7 cellular contexts compared by ENCODE assay signal in genomic region chr22:50206599-50206998, GRCh38. TPM values are rescaled to one million over a fixed set of nuclear protein-coding genes. Genes with fewer than 3 reads are reported as not detected.
DNase-seq lines count a peak whose midpoint lies in the region; ATAC-seq and TF ChIP-seq lines count a peak whose summit lies in the region.
"Had no signal": no experiment of that assay in that cellular context is flagged by ENCODE, and none has a peak within 500 bp of the region (broad histone marks: within the 10 kb centered on the region; RNA-seq: fewer than 3 reads in every experiment).

No MANE protein-coding gene starts in this region.

- no peak for TF ChIP-seq EP300 in transverse colon (IDR thresholded peaks at IDR 0.05; ENCODE audit: low read depth)

- no peak overlapping the region for H3K27ac ChIP-seq in fibroblast of lung (ENCODE audit: insufficient read depth, low read length)
- no peak overlapping the region for H3K27ac ChIP-seq in transverse colon

- peaks cover 2% of the 10 kb centered on the region for H3K4me1 ChIP-seq in fibroblast of lung (ENCODE audit: control insufficient read depth, extremely low read depth, insufficient read depth, low read length)
- peaks cover 8 to 15% (median 11%) of the 10 kb centered on the region in 4 donors for H3K4me1 ChIP-seq in transverse colon

- H3K27ac Mint-ChIP-seq in activated CD8-positive, alpha-beta T cell treated with anti-CD3 and anti-CD28 coated beads for 36 hours = no peak overlapping the region
- H3K27ac Mint-ChIP-seq in activated CD8-positive, alpha-beta T cell treated with anti-CD3 and anti-CD28 coated beads, Interleukin-2, amount 10 ng/mL, durations not matched to agents 7 days and 5 days = no peak overlapping the region

- H3K27me3 ChIP-seq in fibroblast of lung (ENCODE audit: control insufficient read depth, insufficient read depth, low read length) (no peaks in the 10 kb centered on the region), transverse colon (no peaks in the 10 kb centered on the region)

- in situ Hi-C loops in transverse colon (cut with MboI; ENCODE audit: low pct_ligation_motif_present in 1 of 4, low pct_unique_long_range_greater_than_20kb in 1 of 4, low sequenced_read_pairs in 3 of 4) = loop anchor here in 1 of 4 donors (10.0 kb wide), 1 partner anchor 62 kb away; no protein-coding TSS in a partner anchor

- no peak overlapping the region for H3K4me3 Mint-ChIP-seq in activated CD8-positive, alpha-beta T cell treated with anti-CD3 and anti-CD28 coated beads for 36 hours
- no peak overlapping the region for H3K4me3 Mint-ChIP-seq in activated CD8-positive, alpha-beta T cell treated with anti-CD3 and anti-CD28 coated beads, Interleukin-2, amount 10 ng/mL, durations not matched to agents 7 days and 5 days

- no peak for TF ChIP-seq POLR2A in transverse colon (IDR thresholded peaks at IDR 0.05)

- peak; percentile 57 for TF ChIP-seq CTCF in activated CD8-positive, alpha-beta T cell treated with anti-CD3 and anti-CD28 coated beads for 36 hours (IDR thresholded peaks at IDR 0.05)
- TF ChIP-seq CTCF in fibroblast of lung (conservative IDR thresholded peaks at IDR 0.05 in 1 of 2, IDR thresholded peaks at IDR 0.05 in 1 of 2; ENCODE audit: low read depth in 1 of 2, low read length in 2 of 2) (peak; percentile 23 to 39), transverse colon (IDR thresholded peaks at IDR 0.05) (peak; percentile 16 to 28 (median 18))

- no peaks in the 10 kb centered on the region for H3K27me3 Mint-ChIP-seq in activated CD8-positive, alpha-beta T cell treated with anti-CD3 and anti-CD28 coated beads for 36 hours
- no peaks in the 10 kb centered on the region for H3K27me3 Mint-ChIP-seq in activated CD8-positive, alpha-beta T cell treated with anti-CD3 and anti-CD28 coated beads, Interleukin-2, amount 10 ng/mL, durations not matched to agents 7 days and 5 days (ENCODE audit: low read depth)

- H3K4me1 Mint-ChIP-seq in activated CD8-positive, alpha-beta T cell treated with anti-CD3 and anti-CD28 coated beads for 36 hours (ENCODE audit: low read depth) = peaks cover 24% of the 10 kb centered on the region
- peaks cover 30% of the 10 kb centered on the region for H3K4me1 Mint-ChIP-seq in activated CD8-positive, alpha-beta T cell treated with anti-CD3 and anti-CD28 coated beads, Interleukin-2, amount 10 ng/mL, durations not matched to agents 7 days and 5 days (ENCODE audit: low read depth)

- H3K36me3 Mint-ChIP-seq in activated CD8-positive, alpha-beta T cell treated with anti-CD3 and anti-CD28 coated beads for 36 hours (ENCODE audit: low read depth) = peaks cover 23% of the 10 kb centered on the region
- H3K36me3 Mint-ChIP-seq in activated CD8-positive, alpha-beta T cell treated with anti-CD3 and anti-CD28 coated beads, Interleukin-2, amount 10 ng/mL, durations not matched to agents 7 days and 5 days (ENCODE audit: low read depth) = peaks cover 39% of the 10 kb centered on the region

- no peak overlapping the region for H2AFZ ChIP-seq in fibroblast of lung (ENCODE audit: low read length)

- WGBS in transverse colon (ENCODE audit: low coverage in 1 of 2), 2 donors = 54% methylated on average over 10 of the region's 10 CpGs; no CpG with 5 or more reads in 1 of the 2 donors

- CTCF ChIA-PET in activated CD8-positive, alpha-beta T cell treated with anti-CD3 and anti-CD28 coated beads for 36 hours (lab: Charles Lee) = interaction anchor here (0.7 to 3.6 kb wide), 6 partner anchors 15 to 318 kb away, joined by 3 to 25 read pairs (median 4); partner anchors contain the start of gene SCO2
- CTCF ChIA-PET in activated CD8-positive, alpha-beta T cell treated with anti-CD3 and anti-CD28 coated beads, Interleukin-2, amount 10 ng/mL, durations not matched to agents 7 days and 5 days (lab: Charles Lee) = interaction anchor here (0.8 to 2.5 kb wide), 4 partner anchors 15 to 57 kb away, joined by 3 to 10 read pairs (median 4); no protein-coding TSS in a partner anchor

- H3K36me3 ChIP-seq in fibroblast of lung (ENCODE audit: control insufficient read depth, insufficient read depth, low read length) (peaks cover 25% of the 10 kb centered on the region), transverse colon (peaks cover 0 to 11% (median 2%) of the 10 kb centered on the region in 4 donors)

- no peak for ATAC-seq in activated CD8-positive, alpha-beta T cell treated with anti-CD3 and anti-CD28 coated beads for 36 hours
- no peak for ATAC-seq in activated CD8-positive, alpha-beta T cell treated with anti-CD3 and anti-CD28 coated beads, Interleukin-2, amount 10 ng/mL, durations not matched to agents 7 days and 5 days
- no peak for ATAC-seq in HG03139 (IDR thresholded peaks at IDR 0.05; ENCODE audit: unreplicated experiment)

- DNase-seq in activated CD8-positive, alpha-beta T cell treated with anti-CD3 and anti-CD28 coated beads for 36 hours = no peak
- no peak for DNase-seq in activated CD8-positive, alpha-beta T cell treated with anti-CD3 and anti-CD28 coated beads, Interleukin-2, amount 10 ng/mL, durations not matched to agents 7 days and 5 days
- DNase-seq in fibroblast of lung (ENCODE audit: low read depth in 2 of 2) (peak; percentile 35 to 49), transverse colon (peak; percentile 29), NCI-H1417 treated with DMSO at 0.1 percent for 48 hours (lab: John Stamatoyannopoulos, UW) (no peak)
- DNase-seq: NCI-H2029 treated with DMSO at 0.1 percent for 48 hours had no signal

- H4K20me1 ChIP-seq in fibroblast of lung (ENCODE audit: control insufficient read depth, extremely low read depth, insufficient read depth, low read length) = no peaks in the 10 kb centered on the region

- H3K79me2 ChIP-seq in fibroblast of lung (ENCODE audit: control insufficient read depth, insufficient read depth, low read length) = peaks cover 19% of the 10 kb centered on the region

- H3K9me3 ChIP-seq in fibroblast of lung (ENCODE audit: control insufficient read depth, insufficient read depth, low read depth, low read length) (no peaks in the 10 kb centered on the region), transverse colon (no peaks in the 10 kb centered on the region)

- no peak overlapping the region for H3K9ac ChIP-seq in fibroblast of lung (ENCODE audit: insufficient read depth, low read length)

- H3K4me3 ChIP-seq in fibroblast of lung (replicated peaks in 1 of 4; ENCODE audit: control extremely low read depth in 1 of 4, insufficient read depth in 1 of 4, low read depth in 3 of 4, low read length in 4 of 4) (no peak overlapping the region), transverse colon (no peak overlapping the region)

- H3K4me2 ChIP-seq in fibroblast of lung (ENCODE audit: extremely low read depth, insufficient read depth, low read length) = no peak overlapping the region

- intact Hi-C loops in activated CD8-positive, alpha-beta T cell treated with anti-CD3 and anti-CD28 coated beads for 36 hours (cut with micrococcal nuclease) = loop anchor here (5.0 kb wide), 1 partner anchor 59 kb away; no protein-coding TSS in a partner anchor
- intact Hi-C loops in transverse colon (cut with DNase I; ENCODE audit: low total_unique reads) = no loop called here

- no peaks in the 10 kb centered on the region for H3K9me3 Mint-ChIP-seq in activated CD8-positive, alpha-beta T cell treated with anti-CD3 and anti-CD28 coated beads for 36 hours
- no peaks in the 10 kb centered on the region for H3K9me3 Mint-ChIP-seq in activated CD8-positive, alpha-beta T cell treated with anti-CD3 and anti-CD28 coated beads, Interleukin-2, amount 10 ng/mL, durations not matched to agents 7 days and 5 days (ENCODE audit: insufficient read depth)

- POLR2A ChIA-PET in activated CD8-positive, alpha-beta T cell treated with anti-CD3 and anti-CD28 coated beads for 36 hours (lab: Charles Lee) = no interaction called here
- POLR2A ChIA-PET in activated CD8-positive, alpha-beta T cell treated with anti-CD3 and anti-CD28 coated beads, Interleukin-2, amount 10 ng/mL, durations not matched to agents 7 days and 5 days (lab: Charles Lee) = interaction anchor here (1.8 kb wide), 1 partner anchor 16 kb away, joined by 6 read pairs; no protein-coding TSS in a partner anchor

RNA-seq across cellular contexts. Expression of gene SELENOO, which starts 5.8 kb away (rescaled TPM):
- total RNA-seq in activated CD8-positive, alpha-beta T cell treated with anti-CD3 and anti-CD28 coated beads for 36 hours = 10 to 100 TPM; 24.0 to 25.5 TPM
- 10 to 100 TPM; 23.6 to 24.4 TPM for total RNA-seq in activated CD8-positive, alpha-beta T cell treated with anti-CD3 and anti-CD28 coated beads, Interleukin-2, amount 10 ng/mL, durations not matched to agents 7 days and 5 days
- total RNA-seq in fibroblast of lung = 16.9 and 20.1 TPM in 2 replicates
- polyA plus RNA-seq in fibroblast of lung = 8.3 and 10.2 TPM in 2 replicates
- 12.8 and 16.6 TPM in 2 replicates for polyA plus RNA-seq in fibroblast of lung (2012)
- polyA minus RNA-seq in fibroblast of lung (ENCODE audit: low replicate concordance) = 6.7 and 12.0 TPM in 2 replicates
- 10 to 100 TPM; 27.3 to 91.3 (median 35.1) TPM for total RNA-seq in transverse colon

RNA-seq across cellular contexts. Expression of gene TRABD, which starts 20.9 kb away (rescaled TPM):
- total RNA-seq in activated CD8-positive, alpha-beta T cell treated with anti-CD3 and anti-CD28 coated beads for 36 hours = 100 to 1,000 TPM; 110 to 114 TPM
- 100 to 1,000 TPM; 115 to 129 TPM for total RNA-seq in activated CD8-positive, alpha-beta T cell treated with anti-CD3 and anti-CD28 coated beads, Interleukin-2, amount 10 ng/mL, durations not matched to agents 7 days and 5 days
- total RNA-seq in fibroblast of lung (15.2 and 17.2 TPM in 2 replicates), transverse colon (100 to 1,000 TPM in 1 of 4 donors, 10 to 100 TPM in 3; 40.6 to 109 (median 69.4) TPM)
- polyA plus RNA-seq in fibroblast of lung = 11.8 and 17.6 TPM in 2 replicates
- 15.6 and 27.9 TPM in 2 replicates for polyA plus RNA-seq in fibroblast of lung (2012)
- 25.2 and 28.0 TPM in 2 replicates for polyA minus RNA-seq in fibroblast of lung (ENCODE audit: low replicate concordance)

RNA-seq across cellular contexts. Expression of gene PANX2, which starts 36.1 kb away (rescaled TPM):
- total RNA-seq in activated CD8-positive, alpha-beta T cell treated with anti-CD3 and anti-CD28 coated beads for 36 hours = 1 to 10 TPM; 3.3 to 3.9 TPM
- under 1 TPM in 1 of 2 experiments, not detected in 1; 0.10 TPM for total RNA-seq in activated CD8-positive, alpha-beta T cell treated with anti-CD3 and anti-CD28 coated beads, Interleukin-2, amount 10 ng/mL, durations not matched to agents 7 days and 5 days
- total RNA-seq in fibroblast of lung (under 0.01 and 0.17 TPM in 2 replicates), transverse colon (under 1 TPM in 1 of 4 donors, not detected in 3; 0.32 TPM)
- polyA plus RNA-seq in fibroblast of lung = 0.44 and 0.45 TPM in 2 replicates
- polyA plus RNA-seq in fibroblast of lung (2012) = 0.75 and 0.96 TPM in 2 replicates
- polyA minus RNA-seq in fibroblast of lung (ENCODE audit: low replicate concordance) = 0.16 TPM in 1 of 2 replicates, not detected in the other

RNA-seq across cellular contexts. Expression of gene TUBGCP6, which starts 38.2 kb away (rescaled TPM):
- 10 to 100 TPM; 44.8 to 47.2 TPM for total RNA-seq in activated CD8-positive, alpha-beta T cell treated with anti-CD3 and anti-CD28 coated beads for 36 hours
- 10 to 100 TPM; 53.2 to 58.1 TPM for total RNA-seq in activated CD8-positive, alpha-beta T cell treated with anti-CD3 and anti-CD28 coated beads, Interleukin-2, amount 10 ng/mL, durations not matched to agents 7 days and 5 days
- total RNA-seq in fibroblast of lung = 19.0 and 23.8 TPM in 2 replicates
- polyA plus RNA-seq in fibroblast of lung = 6.7 and 7.3 TPM in 2 replicates
- polyA plus RNA-seq in fibroblast of lung (2012) = 10.8 and 11.2 TPM in 2 replicates
- polyA minus RNA-seq in fibroblast of lung (ENCODE audit: low replicate concordance) = 17.3 and 18.7 TPM in 2 replicates
- 100 to 1,000 TPM in 1 of 4 donors, 10 to 100 TPM in 3; 43.8 to 110 (median 73.1) TPM for total RNA-seq in transverse colon

RNA-seq across cellular contexts. Expression of gene HDAC10, which starts 44.5 kb away (rescaled TPM):
- total RNA-seq in activated CD8-positive, alpha-beta T cell treated with anti-CD3 and anti-CD28 coated beads for 36 hours = 10 to 100 TPM; 43.0 to 44.3 TPM
- 10 to 100 TPM; 71.4 to 75.9 TPM for total RNA-seq in activated CD8-positive, alpha-beta T cell treated with anti-CD3 and anti-CD28 coated beads, Interleukin-2, amount 10 ng/mL, durations not matched to agents 7 days and 5 days
- total RNA-seq in fibroblast of lung = 19.3 and 27.6 TPM in 2 replicates
- 5.1 and 6.7 TPM in 2 replicates for polyA plus RNA-seq in fibroblast of lung
- polyA plus RNA-seq in fibroblast of lung (2012) = 13.4 and 18.2 TPM in 2 replicates
- 6.7 and 15.9 TPM in 2 replicates for polyA minus RNA-seq in fibroblast of lung (ENCODE audit: low replicate concordance)
- total RNA-seq in transverse colon = 100 to 1,000 TPM in 2 of 4 donors, 10 to 100 TPM in 2; 66.8 to 618 (median 142) TPM

Comparison
In these comparisons a context has a peak if more than half of its experiments do, and no peak if none do; other contexts are left out.
1. DNase-seq: peak in fibroblast of lung (2 of 2) and transverse colon (single experiment); none in activated CD8-positive, alpha-beta T cell treated with anti-CD3 and anti-CD28 coated beads for 36 hours (single experiment), activated CD8-positive, alpha-beta T cell treated with anti-CD3 and anti-CD28 coated beads, Interleukin-2, amount 10 ng/mL, durations not matched to agents 7 days and 5 days (single experiment) and NCI-H1417 treated with DMSO at 0.1 percent for 48 hours (single experiment).
2. Peak in every context shown above with its lines, with median percentiles within 50 percentile points of each other: CTCF ChIP-seq.